Comparison of ENCODE assay signal across 1 cellular context in genomic region chr17:488993-489757, GRCh38.
TF ChIP-seq lines count a peak whose summit lies in the region.

No MANE protein-coding gene starts in this region.

TF ChIP-seq in HepG2, 621 proteins besides CTCF, POLR2A, EP300 and RAD21 (continued from another document and continues in another):
- TF ChIP-seq MYC (CRISPR knock-in tag; IDR thresholded peaks at IDR 0.05; ENCODE audit: borderline replicate concordance): peak; percentile 72
- peak; percentile 31; the same call in 1 of the 2 replicates for TF ChIP-seq NCOA2 (CRISPR knock-in tag; IDR thresholded peaks at IDR 0.05)
- 0 out of 2 replicates have a peak, but pooled peaks have one; percentile 57 for TF ChIP-seq DZIP1 (CRISPR knock-in tag; IDR thresholded peaks at IDR 0.05)
- peak; percentile 95 for TF ChIP-seq ZNF616 (CRISPR knock-in tag; IDR thresholded peaks at IDR 0.05; ENCODE audit: low read depth)
- TF ChIP-seq ZNF552 (CRISPR knock-in tag; IDR thresholded peaks at IDR 0.05; ENCODE audit: borderline replicate concordance): peak; percentile 92; the same call in 1 of the 2 replicates
- no peak for TF ChIP-seq SAFB2 (CRISPR knock-in tag; IDR thresholded peaks at IDR 0.05; ENCODE audit: borderline replicate concordance, low read depth)
- peak; percentile 73 for TF ChIP-seq ZNF232 (CRISPR knock-in tag; IDR thresholded peaks at IDR 0.05; ENCODE audit: borderline replicate concordance)
- 0 out of 2 replicates have a peak, but pooled peaks have one; percentile 11 for TF ChIP-seq CEBPG (CRISPR knock-in tag; IDR thresholded peaks at IDR 0.05)
- TF ChIP-seq SRSF1 (optimal IDR thresholded peaks at IDR 0.05; ENCODE audit: low read depth, low read length): no peak
- TF ChIP-seq EED (CRISPR knock-in tag; IDR thresholded peaks at IDR 0.05): peak; percentile 99
- TF ChIP-seq ZNF660 (CRISPR knock-in tag; IDR thresholded peaks at IDR 0.05; ENCODE audit: borderline replicate concordance, low read depth): no peak
- TF ChIP-seq ESRRA (CRISPR knock-in tag; IDR thresholded peaks at IDR 0.05; ENCODE audit: low read depth): no peak
- no peak for TF ChIP-seq MAF1 (CRISPR knock-in tag; IDR thresholded peaks at IDR 0.05; ENCODE audit: borderline replicate concordance)
- TF ChIP-seq TFDP2 (CRISPR knock-in tag; IDR thresholded peaks at IDR 0.05): peak; percentile 74; the same call in 1 of the 2 replicates
- TF ChIP-seq ZNF318 (CRISPR knock-in tag; IDR thresholded peaks at IDR 0.05): no peak
- no peak for TF ChIP-seq ZNF224 (CRISPR knock-in tag; IDR thresholded peaks at IDR 0.05)
- no peak for TF ChIP-seq MTERF4 (CRISPR knock-in tag; IDR thresholded peaks at IDR 0.05)
- TF ChIP-seq ZNF773 (CRISPR knock-in tag; IDR thresholded peaks at IDR 0.05; ENCODE audit: borderline replicate concordance): peak; percentile 82; the same call in 1 of the 2 replicates
- no peak for TF ChIP-seq MTF1 (CRISPR knock-in tag; IDR thresholded peaks at IDR 0.05)
- TF ChIP-seq ARNT2 (CRISPR knock-in tag; IDR thresholded peaks at IDR 0.05; ENCODE audit: low read depth): 0 out of 2 replicates have a peak, but pooled peaks have one; percentile 60
- peak; percentile 85 for TF ChIP-seq ZNF280B (CRISPR knock-in tag; IDR thresholded peaks at IDR 0.05; ENCODE audit: borderline replicate concordance)
- TF ChIP-seq SCMH1 (CRISPR knock-in tag; IDR thresholded peaks at IDR 0.05; ENCODE audit: borderline replicate concordance): no peak
- TF ChIP-seq NFKBIZ (CRISPR knock-in tag; IDR thresholded peaks at IDR 0.05): peak; percentile 54; the same call in 1 of the 2 replicates
- TF ChIP-seq IKZF5 (CRISPR knock-in tag; IDR thresholded peaks at IDR 0.05): peak; percentile 78; the same call in 1 of the 2 replicates
- peak; percentile 88; the same call in 1 of the 2 replicates for TF ChIP-seq ZNF607 (CRISPR knock-in tag; IDR thresholded peaks at IDR 0.05; ENCODE audit: borderline replicate concordance)
- peak; percentile 61; the same call in 1 of the 2 replicates for TF ChIP-seq JUNB (CRISPR knock-in tag; IDR thresholded peaks at IDR 0.05; ENCODE audit: borderline replicate concordance)
- TF ChIP-seq ERF (CRISPR knock-in tag; IDR thresholded peaks at IDR 0.05): peak; percentile 89
- no peak for TF ChIP-seq PBX3 (CRISPR knock-in tag; IDR thresholded peaks at IDR 0.05; ENCODE audit: borderline replicate concordance)
- TF ChIP-seq ZNF432 (CRISPR knock-in tag; IDR thresholded peaks at IDR 0.05; ENCODE audit: borderline replicate concordance): no peak
- TF ChIP-seq ZNF747 (CRISPR knock-in tag; IDR thresholded peaks at IDR 0.05; ENCODE audit: borderline replicate concordance): peak; percentile 87
- TF ChIP-seq PATZ1 (CRISPR knock-in tag; IDR thresholded peaks at IDR 0.05): peak; percentile 36; the same call in 1 of the 2 replicates
- TF ChIP-seq ZNF7 (CRISPR knock-in tag; IDR thresholded peaks at IDR 0.05): peak; percentile 24; the same call in 1 of the 2 replicates
- no peak for TF ChIP-seq HMGA1 (CRISPR knock-in tag; conservative IDR thresholded peaks at IDR 0.05)
- no peak for TF ChIP-seq LCORL (IDR thresholded peaks at IDR 0.05)
- TF ChIP-seq LCORL (CRISPR knock-in tag; IDR thresholded peaks at IDR 0.05): peak; percentile 75
- no peak for TF ChIP-seq HCFC1 (IDR thresholded peaks at IDR 0.05; ENCODE audit: low read depth, low read length)
- no peak for TF ChIP-seq FOXA1 (IDR thresholded peaks at IDR 0.05)
- TF ChIP-seq FOXA1 (CRISPR knock-in tag; IDR thresholded peaks at IDR 0.05): no peak
- TF ChIP-seq ATAD3A (CRISPR knock-in tag; IDR thresholded peaks at IDR 0.05): peak; percentile 92
- TF ChIP-seq BORCS8-MEF2B (CRISPR knock-in tag; IDR thresholded peaks at IDR 0.05): peak; percentile 81
- no peak for TF ChIP-seq ZNF576 (CRISPR knock-in tag; IDR thresholded peaks at IDR 0.05)
- TF ChIP-seq ZNF550 (CRISPR knock-in tag; IDR thresholded peaks at IDR 0.05; ENCODE audit: borderline replicate concordance): no peak
- TF ChIP-seq XBP1 (CRISPR knock-in tag; IDR thresholded peaks at IDR 0.05): no peak
